8 cellular contexts compared by ENCODE assay signal in the genomic region with DNA sequence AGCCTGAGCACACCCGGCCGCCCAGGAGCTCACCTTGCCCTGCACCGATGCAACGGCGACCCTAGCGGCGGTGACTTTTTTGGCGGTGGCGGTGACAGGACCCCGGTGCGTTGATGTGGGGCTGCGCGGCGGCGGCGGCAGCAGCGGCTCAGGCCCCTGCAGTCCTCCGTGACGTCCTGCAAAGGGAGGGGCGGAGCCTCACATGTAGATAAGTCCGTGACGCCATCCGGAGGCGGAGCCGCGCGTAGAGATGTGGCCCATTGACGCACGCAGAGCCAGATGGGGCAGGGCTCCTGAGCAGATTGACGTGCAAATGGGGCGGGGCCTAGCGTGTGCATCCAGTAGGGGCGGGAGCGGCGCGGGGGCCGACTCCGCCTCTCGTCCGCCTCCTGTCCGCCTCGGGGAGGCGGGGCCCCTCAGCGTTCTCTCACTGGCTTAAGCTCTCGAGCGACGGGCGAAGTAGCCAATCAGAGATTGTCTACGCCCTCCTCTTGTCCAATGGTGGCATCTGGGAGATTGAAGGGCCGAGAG. TPM values are rescaled to one million over a fixed set of nuclear protein-coding genes. Genes with fewer than 3 reads are reported as not detected.
DNase-seq lines count a peak whose midpoint lies in the region; ATAC-seq and TF ChIP-seq lines count a peak whose summit lies in the region.

A gene with protein sequence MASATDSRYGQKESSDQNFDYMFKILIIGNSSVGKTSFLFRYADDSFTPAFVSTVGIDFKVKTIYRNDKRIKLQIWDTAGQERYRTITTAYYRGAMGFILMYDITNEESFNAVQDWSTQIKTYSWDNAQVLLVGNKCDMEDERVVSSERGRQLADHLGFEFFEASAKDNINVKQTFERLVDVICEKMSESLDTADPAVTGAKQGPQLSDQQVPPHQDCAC (minus strand): TSS at position 180 of the 531 bp plus-strand sequence. CDS start 1,302 bp downstream, outside the sequence.

- H3K36me3 ChIP-seq in WERI-Rb-1 (peaks cover 26% of the 10 kb centered on the region), mammary epithelial cell (ENCODE audit: insufficient read depth, low read length) (no peaks in the 10 kb centered on the region), skeletal muscle satellite cell (ENCODE audit: insufficient read depth, low read length) (no peaks in the 10 kb centered on the region)

- H2AFZ ChIP-seq in mammary epithelial cell (ENCODE audit: low read depth, low read length) = peak within 1 kb of the TSS; percentile 95

- intact Hi-C loops in mammary epithelial cell (cut with micrococcal nuclease) = loop anchor here (1.0 to 2.0 kb wide), 3 partner anchors 11 to 119 kb away; partner anchors contain the start of genes IQCN, LSM4 and MPV17L2

- CTCF ChIA-PET in mammary epithelial cell (lab: Charles Lee; ENCODE audit: low non-redundant PET) = interaction anchor here (0.5 to 1.1 kb wide), 2 partner anchors 12 to 76 kb away, joined by 3 to 11 read pairs; no protein-coding TSS in a partner anchor

- H3K27ac ChIP-seq in WERI-Rb-1 = peak within 1 kb of the TSS; percentile 95
- H3K27ac ChIP-seq in mammary epithelial cell (ENCODE audit: insufficient read depth, low read depth, low read length) = peak within 1 kb of the TSS; percentile 42

- H3K9ac ChIP-seq in mammary epithelial cell (ENCODE audit: insufficient read depth, low read length) (peak within 1 kb of the TSS; percentile 69), skeletal muscle satellite cell (ENCODE audit: low read depth, low read length) (peak within 1 kb of the TSS; percentile 98)

- WGBS in mammary epithelial cell (ENCODE audit: low coverage, missing lambda C conversion rate) = 4% methylated on average over 18 of the region's 50 CpGs

- peak within 1 kb of the TSS; percentile 98 for H3K4me2 ChIP-seq in mammary epithelial cell (ENCODE audit: insufficient read depth, low read depth, low read length)
- H3K4me2 ChIP-seq in skeletal muscle satellite cell (ENCODE audit: low read length) = peak within 1 kb of the TSS; percentile 96

- peak; percentile 99 for DNase-seq in ACHN
- DNase-seq in NCI-H2196 treated with DMSO at 0.1 percent for 48 hours (lab: John Stamatoyannopoulos, UW; ENCODE audit: unreplicated experiment) = peak; percentile 100
- peak; percentile 99 for DNase-seq in WERI-Rb-1
- DNase-seq in mammary epithelial cell = peak; percentile 100

- no peaks in the 10 kb centered on the region for H3K27me3 ChIP-seq in WERI-Rb-1 (ENCODE audit: insufficient read depth, low read depth, severe bottlenecking)
- no peaks in the 10 kb centered on the region for H3K27me3 ChIP-seq in mammary epithelial cell (ENCODE audit: insufficient read depth, low read length)
- no peaks in the 10 kb centered on the region for H3K27me3 ChIP-seq in skeletal muscle satellite cell (ENCODE audit: control insufficient read depth, insufficient read depth, low read length)

- H4K20me1 ChIP-seq in mammary epithelial cell (ENCODE audit: insufficient read depth, low read length) = no peaks in the 10 kb centered on the region

- ATAC-seq in GM18870 (IDR thresholded peaks at IDR 0.05; ENCODE audit: unreplicated experiment) (peak; percentile 94), HG03135 (IDR thresholded peaks at IDR 0.05; ENCODE audit: unreplicated experiment) (peak; percentile 88)

- H3K4me3 ChIP-seq in WERI-Rb-1 (ENCODE audit: low read depth, low read length) (peak within 1 kb of the TSS; percentile 77), mammary epithelial cell (replicated peaks in 1 of 3; ENCODE audit: insufficient read depth in 1 of 3, low read depth in 2 of 3, low read length in 3 of 3) (peak within 1 kb of the TSS; percentile 62 to 89 (median 70)), iPS-18c (ENCODE audit: insufficient read depth, low read depth, low read length) (peak within 1 kb of the TSS; percentile 86), skeletal muscle satellite cell (ENCODE audit: low read length) (peak within 1 kb of the TSS; percentile 84)

- TF ChIP-seq CTCF in WERI-Rb-1 (IDR thresholded peaks at IDR 0.05; ENCODE audit: low read depth, low read length) (no peak), mammary epithelial cell (conservative IDR thresholded peaks at IDR 0.05 in 1 of 2, IDR thresholded peaks at IDR 0.05 in 1 of 2; ENCODE audit: extremely low read depth in 1 of 2, insufficient read depth in 1 of 2, low read depth in 1 of 2, low read length in 2 of 2) (no peak)

- dilution Hi-C loops in mammary epithelial cell (cut with HindIII; ENCODE audit: low sequenced_read_pairs) = no loop called here

- no TSS peak for BruUV-seq in mammary epithelial cell (replicated peaks; lab: Mats Ljungman, UMichigan)

- in situ Hi-C loops in ACHN (cut with HindIII; ENCODE audit: low pct_ligation_motif_present, low pct_unique_long_range_greater_than_20kb, low sequenced_read_pairs) (no loop called here), mammary epithelial cell (cut with MboI; ENCODE audit: low sequenced_read_pairs in 2 of 2) (loop anchor here in 1 of 2 donors (10.0 kb wide), 1 partner anchor 121 kb away; the partner anchor contains the start of gene LSM4)

- no peaks in the 10 kb centered on the region for H3K9me3 ChIP-seq in WERI-Rb-1 (ENCODE audit: severe bottlenecking)
- H3K9me3 ChIP-seq in mammary epithelial cell (replicated peaks; ENCODE audit: insufficient read depth, low read length) = no peaks in the 10 kb centered on the region
- no peaks in the 10 kb centered on the region for H3K9me3 ChIP-seq in iPS-18c (ENCODE audit: control insufficient read depth, insufficient read depth, low read length)
- H3K9me3 ChIP-seq in skeletal muscle satellite cell (replicated peaks; ENCODE audit: low read length) = no peaks in the 10 kb centered on the region

- H3K79me2 ChIP-seq in mammary epithelial cell (ENCODE audit: insufficient read depth, low read length) = no peaks in the 10 kb centered on the region

- H3K4me1 ChIP-seq in mammary epithelial cell (ENCODE audit: insufficient read depth, low read length) = peaks cover 21% of the 10 kb centered on the region
- H3K4me1 ChIP-seq in skeletal muscle satellite cell (ENCODE audit: control insufficient read depth, insufficient read depth, low read length) = peaks cover 23% of the 10 kb centered on the region

RNA-seq across cellular contexts. Expression of the gene that starts here (rescaled TPM):
- 1 to 10 TPM in 1 of 2 donors, under 1 TPM in 1; 0.33 to 1.8 TPM for total RNA-seq in mammary epithelial cell
- polyA plus RNA-seq in mammary epithelial cell = 1.9 TPM
- polyA minus RNA-seq in mammary epithelial cell = not detected
- 1.0 and 2.0 TPM in 2 replicates for total RNA-seq in skeletal muscle satellite cell (2012; rRNA removed)

Comparison
In these comparisons a context has a peak if more than half of its experiments do, and no peak if none do; other contexts are left out.
1. Peak in every context shown above with its lines: DNase-seq, ATAC-seq, H3K4me3 ChIP-seq and H3K27ac ChIP-seq.